1 cellular context compared by ENCODE assay signal in genomic region chr20:54532573-54532972, GRCh38.
TF ChIP-seq lines count a peak whose summit lies in the region.

No MANE protein-coding gene starts in this region.

TF ChIP-seq in H1, 55 proteins besides CTCF, POLR2A, EP300 and RAD21 (continued from another document):
- TF ChIP-seq MAFK (IDR thresholded peaks at IDR 0.05; ENCODE audit: low read depth, low read length) (no peak), CBX8 (IDR thresholded peaks at IDR 0.05; ENCODE audit: borderline replicate concordance, low read depth, low read length) (no peak), SAP30 (IDR thresholded peaks at IDR 0.05; ENCODE audit: insufficient read depth, insufficient replicate concordance, low read length) (no peak), TCF12 (IDR thresholded peaks at IDR 0.05; ENCODE audit: low read depth, low read length) (no peak), NANOG (IDR thresholded peaks at IDR 0.05; ENCODE audit: insufficient read depth, low read depth, low read length, poor library complexity, severe bottlenecking) (no peak), JUN (IDR thresholded peaks at IDR 0.05; ENCODE audit: low read depth, low read length) (no peak)
